Comparison of ENCODE assay signal across 18 cellular contexts in the genomic region with DNA sequence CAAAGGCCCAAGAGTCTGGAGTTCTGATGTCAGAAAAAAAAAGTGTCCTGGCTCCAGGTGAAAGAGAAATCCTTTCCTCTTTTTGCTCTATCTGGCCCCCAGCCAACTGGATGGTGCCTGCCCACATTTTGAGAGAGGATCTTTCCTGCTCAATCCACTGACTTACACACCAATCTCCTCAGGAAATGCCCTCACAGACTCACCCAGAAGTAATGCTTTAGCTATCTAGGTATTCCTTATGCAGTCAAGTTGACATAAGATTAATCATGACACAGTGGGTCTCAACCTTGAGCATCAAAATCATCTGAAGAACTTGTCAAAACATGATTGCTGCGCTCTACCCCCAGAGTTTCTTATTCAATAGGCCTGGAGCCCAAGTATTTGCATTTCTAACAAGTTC. TPM values are rescaled to one million over a fixed set of nuclear protein-coding genes. Genes with fewer than 3 reads are reported as not detected.
DNase-seq lines count a peak whose midpoint lies in the region; ATAC-seq, FAIRE-seq and TF ChIP-seq lines count a peak whose summit lies in the region.
"Had no signal": no experiment of that assay in that cellular context is flagged by ENCODE, and none has a peak within 500 bp of the region (broad histone marks: within the 10 kb centered on the region; RNA-seq: fewer than 3 reads in every experiment).

No MANE protein-coding gene starts in this region.

- H3K9me1 ChIP-seq in K562 (ENCODE audit: control insufficient read depth, insufficient read depth, low read length) = no peaks in the 10 kb centered on the region

- H2AFZ ChIP-seq in K562 (ENCODE audit: low read depth, low read length) = no peak overlapping the region

- TF ChIP-seq EP300 in K562 (IDR thresholded peaks at IDR 0.05; ENCODE audit: low read length) = no peak

- H3K4me1 Mint-ChIP-seq in activated naive CD4-positive, alpha-beta T cell treated with anti-CD3 and anti-CD28 coated beads for 36 hours (ENCODE audit: low read depth) = no peaks in the 10 kb centered on the region
- H3K4me1 Mint-ChIP-seq: CD4-positive, alpha-beta memory T cell had no signal

- WGBS in K562 (ENCODE audit: insufficient coverage, low coverage, missing lambda C conversion rate) = 75% methylated on average over 1 of the region's 1 CpG

- no peak overlapping the region for H3K4me3 Mint-ChIP-seq in activated naive CD4-positive, alpha-beta T cell treated with anti-CD3 and anti-CD28 coated beads for 36 hours
- H3K4me3 Mint-ChIP-seq: CD4-positive, alpha-beta memory T cell had no signal

- intact Hi-C loops in K562 (cut with micrococcal nuclease) = no loop called here
- intact Hi-C loops in activated naive CD4-positive, alpha-beta T cell treated with anti-CD3 and anti-CD28 coated beads for 36 hours (cut with micrococcal nuclease) = no loop called here

- no peak overlapping the region for H3K4me3 ChIP-seq in K562
- H3K4me3 ChIP-seq: A549, GM12878 had no signal

- no peak for TF ChIP-seq POLR2A in K562 (conservative IDR thresholded peaks at IDR 0.05)

- H3K36me3 ChIP-seq in K562 (ENCODE audit: control insufficient read depth, insufficient read depth, low read length) = no peaks in the 10 kb centered on the region
- H3K36me3 ChIP-seq: BE2C had no signal

- H4K20me1 ChIP-seq in K562 (replicated peaks; ENCODE audit: control insufficient read depth, insufficient read depth, low read length) = no peaks in the 10 kb centered on the region

- no peak overlapping the region for H3K4me2 ChIP-seq in K562 (ENCODE audit: insufficient read depth, low read length)
- H3K4me2 ChIP-seq: A549 had no signal

- H3K27me3 Mint-ChIP-seq in activated naive CD4-positive, alpha-beta T cell treated with anti-CD3 and anti-CD28 coated beads for 36 hours (ENCODE audit: low read depth) = no peaks in the 10 kb centered on the region

- CTCF ChIA-PET in RWPE1 (lab: Yijun Ruan, JAX) (no interaction called here), K562 (lab: Yijun Ruan, JAX; ENCODE audit: low intra/inter-chr PET ratio) (no interaction called here)
- CTCF ChIA-PET in activated naive CD4-positive, alpha-beta T cell treated with anti-CD3 and anti-CD28 coated beads for 36 hours (lab: Charles Lee) = no interaction called here

- no peak overlapping the region for H3K27ac Mint-ChIP-seq in activated naive CD4-positive, alpha-beta T cell treated with anti-CD3 and anti-CD28 coated beads for 36 hours
- H3K27ac Mint-ChIP-seq: CD4-positive, alpha-beta memory T cell had no signal

- POLR2A ChIA-PET in RWPE1 (lab: Yijun Ruan, JAX; ENCODE audit: low non-redundant PET) = no interaction called here
- POLR2A ChIA-PET in K562 (lab: Yijun Ruan, JAX) = no interaction called here

- no peak overlapping the region for H3K9ac ChIP-seq in K562 (ENCODE audit: insufficient read depth in 1 of 2, low read depth in 2 of 2, low read length in 2 of 2)

- H3K27ac ChIP-seq in RWPE1 = no peak overlapping the region
- H3K27ac ChIP-seq in K562 (ENCODE audit: extremely low read depth, low read depth, low read length) = no peak overlapping the region
- no peak overlapping the region for H3K27ac ChIP-seq in foreskin keratinocyte
- H3K27ac ChIP-seq: A549, C4-2B, HL-60 had no signal

- H3K36me3 Mint-ChIP-seq in activated naive CD4-positive, alpha-beta T cell treated with anti-CD3 and anti-CD28 coated beads for 36 hours (ENCODE audit: low read depth) = no peaks in the 10 kb centered on the region
- H3K36me3 Mint-ChIP-seq: CD4-positive, alpha-beta memory T cell had no signal

- FAIRE-seq in K562 (lab: Jason Lieb, UNC) = no peak
- FAIRE-seq: A549, GM12878, GM18507, H54 had no signal

- H3K79me2 ChIP-seq in K562 (ENCODE audit: control insufficient read depth, insufficient read depth, low read length) = no peaks in the 10 kb centered on the region

- TF ChIP-seq CTCF in RWPE1 (conservative IDR thresholded peaks at IDR 0.05; ENCODE audit: low read depth) (no peak), K562 (IDR thresholded peaks at IDR 0.05 in 2 of 3, conservative IDR thresholded peaks at IDR 0.05 in 1 of 3; ENCODE audit: insufficient read depth in 2 of 3, low read depth in 1 of 3, low read length in 3 of 3) (no peak), foreskin keratinocyte (conservative IDR thresholded peaks at IDR 0.05) (no peak)

- H3K4me1 ChIP-seq in K562 (replicated peaks in 1 of 2; ENCODE audit: control insufficient read depth in 2 of 2, insufficient read depth in 2 of 2, low read length in 2 of 2) = no peaks in the 10 kb centered on the region
- no peaks in the 10 kb centered on the region for H3K4me1 ChIP-seq in foreskin keratinocyte
- H3K4me1 ChIP-seq: A549, BE2C had no signal

- H3K9me3 Mint-ChIP-seq in activated naive CD4-positive, alpha-beta T cell treated with anti-CD3 and anti-CD28 coated beads for 36 hours = no peaks in the 10 kb centered on the region

- H3K9me3 ChIP-seq in K562 (replicated peaks; ENCODE audit: control insufficient read depth, insufficient read depth, low read depth, low read length) = peaks cover 4% of the 10 kb centered on the region; the same call in 1 of the 2 replicates
- H3K9me3 ChIP-seq: A549, BE2C had no signal

- H3K27me3 ChIP-seq in K562 (ENCODE audit: control insufficient read depth in 2 of 2, insufficient read depth in 2 of 2, low read length in 2 of 2) (no peaks in the 10 kb centered on the region), foreskin keratinocyte (no peaks in the 10 kb centered on the region)
- H3K27me3 ChIP-seq: BE2C had no signal

- no peak for ATAC-seq in K562
- ATAC-seq in foreskin keratinocyte = peak; percentile 58
- ATAC-seq in HG02970 (IDR thresholded peaks at IDR 0.05; ENCODE audit: low FRiP score, unreplicated experiment) = no peak
- ATAC-seq: A549, GM12878, HCT116 had no signal

- DNase-seq in RWPE1 (ENCODE audit: low spot score) (peak; percentile 5), K562 (ENCODE audit: extremely low read depth in 1 of 4, low spot score in 3 of 4) (no peak), foreskin keratinocyte (peak; percentile 72 to 88)
- DNase-seq in activated naive CD4-positive, alpha-beta T cell treated with anti-CD3 and anti-CD28 coated beads for 36 hours = no peak
- no peak for DNase-seq in activated naive CD4-positive, alpha-beta T cell (lab: John Stamatoyannopoulos, UW)
- DNase-seq: BE2C; CD4-positive, alpha-beta memory T cell; DMS79 had no signal

- no TSS peak for BruUV-seq in K562 (replicated peaks; lab: Mats Ljungman, UMichigan)

- in situ Hi-C loops in K562 (cut with MboI) = no loop called here

- TF ChIP-seq RAD21 in K562 (CRISPR knock-in tag; conservative IDR thresholded peaks at IDR 0.05 in 1 of 2, IDR thresholded peaks at IDR 0.05 in 1 of 2) = no peak

TF ChIP-seq in K562, 482 proteins besides CTCF, POLR2A, EP300 and RAD21:
- TF ChIP-seq CBFA2T3 (IDR thresholded peaks at IDR 0.05) (peak; percentile 38; the same call in 1 of the 2 replicates), NFIC (IDR thresholded peaks at IDR 0.05) (peak; percentile 78), KDM2B (CRISPR knock-in tag; IDR thresholded peaks at IDR 0.05) (no peak)
TF ChIP-seq in K562: peak in this region for 2.

RNA-seq across cellular contexts. Expression of a gene that starts 31.2 kb away (rescaled TPM):
- not detected in 2 replicates for total RNA-seq in K562 (2011; cell fraction: chromatin; rRNA removed; ENCODE audit: low replicate concordance)
- not detected in 2 replicates for total RNA-seq in K562 (2011; cell fraction: nucleolus; rRNA removed)
- not detected in 2 replicates for total RNA-seq in K562 (2011; cell fraction: nucleoplasm; rRNA removed)
- total RNA-seq in K562 (2014; rRNA removed) (not detected in 2 replicates), K562 (2014; rRNA removed; fragmentation: Illumina TruSeq; extraction: Trizol) (not detected in 2 replicates), K562 (2015; rRNA removed; fragmentation: Illumina TruSeq; extraction: Trizol) (not detected in 2 replicates), K562 (2021) (not detected in 2 replicates), foreskin keratinocyte (not detected in 2 replicates)
- polyA plus RNA-seq in K562 (2011; rRNA removed) (not detected in 2 replicates), K562 (2014; fragmentation: Illumina TruSeq; extraction: Trizol) (not detected in 2 replicates), K562 (2014; fragmentation: Nextera tagmentation; extraction: Ambion mirVana) (not detected), K562 (2014; rRNA removed) (not detected in 2 replicates), foreskin keratinocyte (not detected in 2 replicates)
- polyA plus RNA-seq in K562 (2011; cell fraction: cytosol; rRNA removed) = not detected in 2 replicates
- polyA plus RNA-seq in K562 (2011; cell fraction: nucleus; rRNA removed) = not detected in 2 replicates
- polyA plus RNA-seq in K562 (2012) = not detected in 2 replicates
- not detected in 2 replicates for polyA minus RNA-seq in K562 (2011; rRNA and poly(A)+ RNA removed)
- not detected in 2 replicates for polyA minus RNA-seq in K562 (2011; cell fraction: cytosol; rRNA and poly(A)+ RNA removed)
- not detected in 2 replicates for polyA minus RNA-seq in K562 (2011; cell fraction: nucleus; rRNA and poly(A)+ RNA removed)
- not detected for total RNA-seq in activated naive CD4-positive, alpha-beta T cell treated with anti-CD3 and anti-CD28 coated beads for 36 hours
- total RNA-seq: CD4-positive, alpha-beta memory T cell; G401; GM12878 had no signal
- polyA plus RNA-seq: A549; AG04450; CD4-positive, alpha-beta memory T cell; GM12878 had no signal

Comparison
In these comparisons a context has a peak if more than half of its experiments do, and no peak if none do; other contexts are left out.
1. DNase-seq: peak in RWPE1 (single experiment) and foreskin keratinocyte (2 of 2); none in K562 (0 of 4), activated naive CD4-positive, alpha-beta T cell treated with anti-CD3 and anti-CD28 coated beads for 36 hours (single experiment) and activated naive CD4-positive, alpha-beta T cell (0 of 4).